In genomic region chr11:24634606-24635160, GRCh38 we compare ENCODE assay signal across 22 cellular contexts.
"Had no signal": no experiment of that assay in that cellular context is flagged by ENCODE, and none has a peak within 500 bp of the region (broad histone marks: within the 10 kb centered on the region; RNA-seq: fewer than 3 reads in every experiment).

No MANE protein-coding gene starts in this region.

- DNase-seq: colonic mucosa; cortex of kidney; effector CD8-positive, alpha-beta T cell; effector memory CD8-positive, alpha-beta T cell; endodermal cell; foreskin keratinocyte; heart left ventricle; hypothalamus; immature natural killer cell; islet precursor cell; kidney; kidney glomerular epithelial cell; left colon; left ventricle myocardium inferior; lower lobe of right lung; mesenchymal stem cell; naive thymus-derived CD4-positive, alpha-beta T cell had no signal

- H3K4me1 ChIP-seq: colonic mucosa, esophagus muscularis mucosa, gastroesophageal sphincter, heart left ventricle, left ventricle myocardium inferior, lower lobe of right lung had no signal

- H3K4me3 ChIP-seq: colonic mucosa, esophagus muscularis mucosa, gastroesophageal sphincter, heart left ventricle, hepatocyte, left ventricle myocardium inferior, lower lobe of right lung had no signal

- H3K27ac ChIP-seq: colonic mucosa, esophagus muscularis mucosa, gastroesophageal sphincter, heart left ventricle, left ventricle myocardium inferior, lower lobe of right lung had no signal

- H3K9me3 ChIP-seq: colonic mucosa, lower lobe of right lung had no signal

- H3K4me2 ChIP-seq: hepatocyte had no signal

- H2AFZ ChIP-seq: hepatocyte had no signal

- FAIRE-seq: endothelial cell of umbilical vein had no signal

- H3K36me3 ChIP-seq: colonic mucosa, esophagus muscularis mucosa, gastroesophageal sphincter, heart left ventricle, left ventricle myocardium inferior, lower lobe of right lung had no signal

- H3K79me2 ChIP-seq: hepatocyte had no signal

- ATAC-seq: effector memory CD8-positive, alpha-beta T cell; foreskin keratinocyte; gastroesophageal sphincter; heart left ventricle; left colon; left lobe of liver; lower lobe of right lung; naive thymus-derived CD4-positive, alpha-beta T cell had no signal

- H3K27me3 ChIP-seq: colonic mucosa, esophagus muscularis mucosa, foreskin keratinocyte, gastroesophageal sphincter, heart left ventricle, hepatocyte had no signal
